In the genomic region with DNA sequence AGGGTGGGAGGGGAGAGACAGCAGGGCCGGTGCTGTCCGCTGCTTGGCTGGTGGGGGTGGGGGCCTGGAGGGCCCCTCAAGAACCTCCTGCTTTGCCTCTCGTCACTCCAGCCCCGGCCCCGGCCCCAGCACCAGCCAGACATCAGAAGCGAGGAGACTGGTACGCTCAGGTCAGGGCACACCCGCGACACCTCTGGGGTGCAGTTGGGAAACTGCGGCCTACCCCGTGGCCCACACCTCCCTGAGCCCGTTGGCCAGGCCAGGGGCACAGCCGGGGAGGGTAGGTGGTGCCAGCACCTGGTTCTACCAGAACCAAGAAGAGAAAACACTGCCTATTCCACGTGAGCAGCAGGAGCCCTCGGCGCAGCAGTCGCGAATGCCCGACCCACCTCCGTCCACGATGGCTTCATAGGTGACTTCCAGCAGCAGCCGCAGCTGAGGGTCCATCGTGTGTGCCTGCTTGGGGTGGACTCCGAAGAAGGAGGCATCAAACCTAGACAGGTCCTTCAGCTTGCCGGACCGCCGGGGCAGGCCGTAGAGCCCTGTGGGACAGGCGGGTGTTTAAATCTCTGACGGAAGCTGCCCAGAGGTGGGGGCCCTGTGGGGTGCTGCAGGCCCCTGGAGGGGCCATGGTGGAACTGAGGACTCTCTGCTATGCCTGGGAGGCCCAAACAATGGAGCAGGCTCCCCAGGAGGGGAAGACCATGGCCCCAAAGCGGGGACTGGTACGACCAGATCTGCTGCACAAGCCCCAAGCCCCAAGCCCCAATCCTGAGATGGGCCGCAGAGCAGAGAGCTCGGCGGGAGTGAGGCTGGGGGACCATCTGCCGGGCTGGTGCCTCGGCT, we compare ENCODE assay signal across 12 cellular contexts. TPM values are rescaled to one million over a fixed set of nuclear protein-coding genes. Genes with fewer than 3 reads are reported as not detected.
DNase-seq lines count a peak whose midpoint lies in the region; ATAC-seq and TF ChIP-seq lines count a peak whose summit lies in the region.
"Had no signal": no experiment of that assay in that cellular context is flagged by ENCODE, and none has a peak within 500 bp of the region (broad histone marks: within the 10 kb centered on the region; RNA-seq: fewer than 3 reads in every experiment).

No MANE protein-coding gene starts in this region.

- peaks cover 4% of the 10 kb centered on the region for H3K36me3 Mint-ChIP-seq in stimulated activated naive CD8-positive, alpha-beta T cell treated with anti-CD3 and anti-CD28 coated beads, Interleukin-15, Interleukin-2, amounts not matched to agents 100 ng/mL and 50 ng/mL, for 24 hours (ENCODE audit: low read depth)
- H3K36me3 Mint-ChIP-seq in activated T-helper 1 cell treated with anti-CD3 and anti-CD28 coated beads, Interleukin-12 subunit alpha, Interleukin-12 subunit beta, Interleukin-2, Interleukin-4 antibody, amounts not matched to agents 30 ng/mL and 10 ng/mL and 1 ng/mL, durations not matched to agents 14 hours and 24 hours and 36 hours (ENCODE audit: low read depth): peaks cover 11% of the 10 kb centered on the region

- no peak for DNase-seq in stimulated activated naive CD8-positive, alpha-beta T cell treated with anti-CD3 and anti-CD28 coated beads, Interleukin-15, Interleukin-2, amounts not matched to agents 100 U/mL and 50 U/mL, for 24 hours
- no peak for DNase-seq in activated T-helper 1 cell treated with anti-CD3 and anti-CD28 coated beads, Interleukin-12 subunit alpha, Interleukin-12 subunit beta, Interleukin-2, Interleukin-4 antibody, amounts not matched to agents 30 ng/mL and 10 ng/mL and 1 ng/mL, durations not matched to agents 14 hours and 24 hours and 36 hours (ENCODE audit: low spot score)
- DNase-seq in right lobe of liver (peak in 2 of 3 donors; percentile 29 to 59), upper lobe of right lung (no peak)
- DNase-seq in activated CD4-positive, alpha-beta T cell treated with anti-CD3 and anti-CD28 coated beads, Interleukin-2, amount 50 U/mL, for 48 hours: no peak
- DNase-seq: activated CD4-positive, alpha-beta T cell treated with anti-CD3 and anti-CD28 coated beads for 48 hours; body of pancreas had no signal

- no peaks in the 10 kb centered on the region for H3K27me3 Mint-ChIP-seq in stimulated activated naive CD8-positive, alpha-beta T cell treated with anti-CD3 and anti-CD28 coated beads, Interleukin-15, Interleukin-2, amounts not matched to agents 100 ng/mL and 50 ng/mL, for 24 hours
- H3K27me3 Mint-ChIP-seq in activated T-helper 1 cell treated with anti-CD3 and anti-CD28 coated beads, Interleukin-12 subunit alpha, Interleukin-12 subunit beta, Interleukin-2, Interleukin-4 antibody, amounts not matched to agents 30 ng/mL and 10 ng/mL and 1 ng/mL, durations not matched to agents 14 hours and 24 hours and 36 hours (ENCODE audit: insufficient read depth): no peaks in the 10 kb centered on the region

- TF ChIP-seq CTCF in right lobe of liver (IDR thresholded peaks at IDR 0.05): no peak
- TF ChIP-seq CTCF in upper lobe of right lung (IDR thresholded peaks at IDR 0.05): no peak

- ATAC-seq in stimulated activated naive CD8-positive, alpha-beta T cell treated with anti-CD3 and anti-CD28 coated beads, Interleukin-15, Interleukin-2, amounts not matched to agents 100 U/mL and 50 U/mL, for 24 hours: no peak
- ATAC-seq in right lobe of liver (no peak), upper lobe of right lung (no peak), HG02840 (IDR thresholded peaks at IDR 0.05; ENCODE audit: low FRiP score, unreplicated experiment) (no peak), GM19455 (IDR thresholded peaks at IDR 0.05; ENCODE audit: unreplicated experiment) (no peak)
- ATAC-seq: body of pancreas had no signal

- H3K36me3 ChIP-seq in right lobe of liver (peaks cover 0 to 63% (median 29%) of the 10 kb centered on the region in 4 donors), upper lobe of right lung (peaks cover 59% of the 10 kb centered on the region)

- no peaks in the 10 kb centered on the region for H3K27me3 ChIP-seq in right lobe of liver
- no peaks in the 10 kb centered on the region for H3K27me3 ChIP-seq in upper lobe of right lung
- H3K27me3 ChIP-seq: body of pancreas, SJSA1 had no signal

- H3K4me3 ChIP-seq in right lobe of liver (peak overlapping the region; percentile 82 to 98 (median 84)), upper lobe of right lung (peak overlapping the region; percentile 78)
- H3K4me3 ChIP-seq: body of pancreas, SJSA1 had no signal

- H3K9me3 ChIP-seq in right lobe of liver (no peaks in the 10 kb centered on the region), upper lobe of right lung (no peaks in the 10 kb centered on the region)
- H3K9me3 ChIP-seq: body of pancreas had no signal

- peak overlapping the region; percentile 79 for H3K4me3 Mint-ChIP-seq in stimulated activated naive CD8-positive, alpha-beta T cell treated with anti-CD3 and anti-CD28 coated beads, Interleukin-15, Interleukin-2, amounts not matched to agents 100 ng/mL and 50 ng/mL, for 24 hours
- peak overlapping the region; percentile 81 for H3K4me3 Mint-ChIP-seq in activated T-helper 1 cell treated with anti-CD3 and anti-CD28 coated beads, Interleukin-12 subunit alpha, Interleukin-12 subunit beta, Interleukin-2, Interleukin-4 antibody, amounts not matched to agents 30 ng/mL and 10 ng/mL and 1 ng/mL, durations not matched to agents 14 hours and 24 hours and 36 hours

- H3K27ac Mint-ChIP-seq in stimulated activated naive CD8-positive, alpha-beta T cell treated with anti-CD3 and anti-CD28 coated beads, Interleukin-15, Interleukin-2, amounts not matched to agents 100 ng/mL and 50 ng/mL, for 24 hours: no peak overlapping the region
- H3K27ac Mint-ChIP-seq in activated T-helper 1 cell treated with anti-CD3 and anti-CD28 coated beads, Interleukin-12 subunit alpha, Interleukin-12 subunit beta, Interleukin-2, Interleukin-4 antibody, amounts not matched to agents 30 ng/mL and 10 ng/mL and 1 ng/mL, durations not matched to agents 14 hours and 24 hours and 36 hours: no peak overlapping the region

- WGBS in right lobe of liver (ENCODE audit: insufficient coverage, low coverage, low lambda C conversion rate, missing lambda C conversion rate): 16% methylated on average over 8 of the region's 37 CpGs

- no peaks in the 10 kb centered on the region for H3K9me3 Mint-ChIP-seq in stimulated activated naive CD8-positive, alpha-beta T cell treated with anti-CD3 and anti-CD28 coated beads, Interleukin-15, Interleukin-2, amounts not matched to agents 100 ng/mL and 50 ng/mL, for 24 hours
- no peaks in the 10 kb centered on the region for H3K9me3 Mint-ChIP-seq in activated T-helper 1 cell treated with anti-CD3 and anti-CD28 coated beads, Interleukin-12 subunit alpha, Interleukin-12 subunit beta, Interleukin-2, Interleukin-4 antibody, amounts not matched to agents 30 ng/mL and 10 ng/mL and 1 ng/mL, durations not matched to agents 14 hours and 24 hours and 36 hours

- H3K27ac ChIP-seq in right lobe of liver: peak overlapping the region in 2 of 3 donors; percentile 93 to 99
- H3K27ac ChIP-seq in upper lobe of right lung: peak overlapping the region; percentile 92
- H3K27ac ChIP-seq: body of pancreas, parathyroid adenoma, SJSA1 had no signal

- intact Hi-C loops in activated T-helper 1 cell treated with anti-CD3 and anti-CD28 coated beads, Interleukin-12 subunit alpha, Interleukin-12 subunit beta, Interleukin-2, Interleukin-4 antibody, amounts not matched to agents 30 ng/mL and 10 ng/mL and 1 ng/mL, durations not matched to agents 14 hours and 24 hours and 36 hours (cut with micrococcal nuclease): loop anchor here (5.0 kb wide), 1 partner anchor 43 kb away; the partner anchor contains the start of genes GPS1 and RFNG
- intact Hi-C loops in right lobe of liver (cut with DNase I): loop anchor here in 1 of 2 donors (10.0 kb wide), 1 partner anchor 60 kb away; the partner anchor contains the start of genes DCXR and RAC3
- intact Hi-C loops in upper lobe of right lung (cut with DNase I): no loop called here

- no peak for TF ChIP-seq POLR2A in right lobe of liver (IDR thresholded peaks at IDR 0.05)

- H3K4me1 Mint-ChIP-seq in stimulated activated naive CD8-positive, alpha-beta T cell treated with anti-CD3 and anti-CD28 coated beads, Interleukin-15, Interleukin-2, amounts not matched to agents 100 ng/mL and 50 ng/mL, for 24 hours (ENCODE audit: low read depth): peaks cover 8% of the 10 kb centered on the region
- no peaks in the 10 kb centered on the region for H3K4me1 Mint-ChIP-seq in activated T-helper 1 cell treated with anti-CD3 and anti-CD28 coated beads, Interleukin-12 subunit alpha, Interleukin-12 subunit beta, Interleukin-2, Interleukin-4 antibody, amounts not matched to agents 30 ng/mL and 10 ng/mL and 1 ng/mL, durations not matched to agents 14 hours and 24 hours and 36 hours (ENCODE audit: low read depth)

- H3K4me1 ChIP-seq in right lobe of liver: peaks cover 0 to 42% (median 16%) of the 10 kb centered on the region in 4 donors
- H3K4me1 ChIP-seq in upper lobe of right lung: peaks cover 20% of the 10 kb centered on the region

RNA-seq across cellular contexts. Expression of gene FASN, which starts 2.9 kb away (rescaled TPM):
- 415 and 421 TPM in 2 replicates for total RNA-seq in activated T-helper 1 cell treated with anti-CD3 and anti-CD28 coated beads, Interleukin-12 subunit alpha, Interleukin-12 subunit beta, Interleukin-2, Interleukin-4 antibody, amounts not matched to agents 30 ng/mL and 10 ng/mL and 1 ng/mL, durations not matched to agents 14 hours and 24 hours and 36 hours
- total RNA-seq in right lobe of liver: 100 to 1,000 TPM in 4 of 6 experiments, 10 to 100 TPM in 2; 76.5 to 290 (median 217) TPM
- total RNA-seq in upper lobe of right lung: 432 TPM

RNA-seq across cellular contexts. Expression of gene DUS1L, which starts 29.6 kb away (rescaled TPM):
- 231 and 235 TPM in 2 replicates for total RNA-seq in activated T-helper 1 cell treated with anti-CD3 and anti-CD28 coated beads, Interleukin-12 subunit alpha, Interleukin-12 subunit beta, Interleukin-2, Interleukin-4 antibody, amounts not matched to agents 30 ng/mL and 10 ng/mL and 1 ng/mL, durations not matched to agents 14 hours and 24 hours and 36 hours
- total RNA-seq in right lobe of liver (100 to 1,000 TPM in 2 of 6 experiments, 10 to 100 TPM in 4; 61.8 to 115 (median 89.9) TPM), upper lobe of right lung (82.4 TPM)

RNA-seq across cellular contexts. Expression of gene GPS1, which starts 43.5 kb away (rescaled TPM):
- 112 and 124 TPM in 2 replicates for total RNA-seq in activated T-helper 1 cell treated with anti-CD3 and anti-CD28 coated beads, Interleukin-12 subunit alpha, Interleukin-12 subunit beta, Interleukin-2, Interleukin-4 antibody, amounts not matched to agents 30 ng/mL and 10 ng/mL and 1 ng/mL, durations not matched to agents 14 hours and 24 hours and 36 hours
- total RNA-seq in right lobe of liver (10 to 100 TPM; 46.5 to 93.5 (median 62.1) TPM), upper lobe of right lung (78.0 TPM)

RNA-seq across cellular contexts. Expression of gene RFNG, which starts 43.5 kb away (rescaled TPM):
- 24.1 and 26.8 TPM in 2 replicates for total RNA-seq in activated T-helper 1 cell treated with anti-CD3 and anti-CD28 coated beads, Interleukin-12 subunit alpha, Interleukin-12 subunit beta, Interleukin-2, Interleukin-4 antibody, amounts not matched to agents 30 ng/mL and 10 ng/mL and 1 ng/mL, durations not matched to agents 14 hours and 24 hours and 36 hours
- total RNA-seq in right lobe of liver (10 to 100 TPM; 29.9 to 53.3 (median 43.7) TPM), upper lobe of right lung (38.5 TPM)

RNA-seq across cellular contexts. Expression of gene DCXR, which starts 57.7 kb away (rescaled TPM):
- 123 and 125 TPM in 2 replicates for total RNA-seq in activated T-helper 1 cell treated with anti-CD3 and anti-CD28 coated beads, Interleukin-12 subunit alpha, Interleukin-12 subunit beta, Interleukin-2, Interleukin-4 antibody, amounts not matched to agents 30 ng/mL and 10 ng/mL and 1 ng/mL, durations not matched to agents 14 hours and 24 hours and 36 hours
- total RNA-seq in right lobe of liver (1,000 to 10,000 TPM in 2 of 6 experiments, 100 to 1,000 TPM in 4; 389 to 1,607 (median 735) TPM), upper lobe of right lung (143 TPM)

Comparison
In these comparisons a context has a peak if more than half of its experiments do, and no peak if none do; other contexts are left out.
1. DNase-seq: peak in right lobe of liver (2 of 3); none in stimulated activated naive CD8-positive, alpha-beta T cell treated with anti-CD3 and anti-CD28 coated beads, Interleukin-15, Interleukin-2, amounts not matched to agents 100 U/mL and 50 U/mL, for 24 hours (single experiment), activated T-helper 1 cell treated with anti-CD3 and anti-CD28 coated beads, Interleukin-12 subunit alpha, Interleukin-12 subunit beta, Interleukin-2, Interleukin-4 antibody, amounts not matched to agents 30 ng/mL and 10 ng/mL and 1 ng/mL, durations not matched to agents 14 hours and 24 hours and 36 hours (single experiment), upper lobe of right lung (single experiment) and activated CD4-positive, alpha-beta T cell treated with anti-CD3 and anti-CD28 coated beads, Interleukin-2, amount 50 U/mL, for 48 hours (0 of 2).